In genomic region chrX:45229348-45229747, GRCh38 we compare ENCODE assay signal across 28 cellular contexts.
"Had no signal": no experiment of that assay in that cellular context is flagged by ENCODE, and none has a peak within 500 bp of the region (broad histone marks: within the 10 kb centered on the region; RNA-seq: fewer than 3 reads in every experiment).

No MANE protein-coding gene starts in this region.

- FAIRE-seq: urothelium cell line had no signal

- ATAC-seq: stimulated activated effector memory CD8-positive, alpha-beta T cell treated with anti-CD3 and anti-CD28 coated beads, Interleukin-12 subunit alpha, Interleukin-12 subunit beta, amount 100 ng/mL, for 72 hours; stimulated activated memory B cell treated with anti-CD40 and anti-IgM and Interleukin-4, amounts not matched to agents 10 μg/mL and 1 μg/mL and 100 μg/mL, for 72 hours; stimulated activated naive B cell treated with anti-CD40 and anti-IgM and Interleukin-4, amounts not matched to agents 10 μg/mL and 1 μg/mL and 100 μg/mL, for 72 hours; stimulated activated naive CD8-positive, alpha-beta T cell treated with anti-CD3 and anti-CD28 coated beads, Interleukin-15, amount 100 ng/mL, for 72 hours; stimulated activated naive CD8-positive, alpha-beta T cell treated with anti-CD3 and anti-CD28 coated beads, Interleukin-15, Interleukin-2, amounts not matched to agents 100 U/mL and 50 U/mL, for 24 hours; upper lobe of right lung had no signal

- H3K9me3 ChIP-seq: stomach, suprapubic skin, testis, thoracic aorta, thyroid gland, tibial artery, tibial nerve, transverse colon, upper lobe of left lung, upper lobe of right lung, uterus, vagina had no signal

- H3K27ac ChIP-seq: stomach, suprapubic skin, testis, thoracic aorta, thyroid gland, tibial artery, tibial nerve, transverse colon, upper lobe of left lung, upper lobe of right lung, uterus, vagina had no signal

- H3K27ac Mint-ChIP-seq: stimulated activated effector memory CD8-positive, alpha-beta T cell treated with anti-CD3 and anti-CD28 coated beads, Interleukin-12 subunit alpha, Interleukin-12 subunit beta, amount 100 ng/mL, for 72 hours; stimulated activated memory B cell treated with anti-CD40 and anti-IgM and Interleukin-4, amounts not matched to agents 10 μg/mL and 1 μg/mL and 100 μg/mL, for 72 hours; stimulated activated naive B cell treated with anti-CD40 and anti-IgM and Interleukin-4, amounts not matched to agents 10 μg/mL and 1 μg/mL and 100 μg/mL, for 72 hours; stimulated activated naive CD8-positive, alpha-beta T cell treated with anti-CD3 and anti-CD28 coated beads, Interleukin-15, amount 100 ng/mL, for 72 hours; stimulated activated naive CD8-positive, alpha-beta T cell treated with anti-CD3 and anti-CD28 coated beads, Interleukin-15, Interleukin-2, amounts not matched to agents 100 ng/mL and 50 ng/mL, for 24 hours; type B pancreatic cell had no signal

- H3K4me1 ChIP-seq: stomach, suprapubic skin, testis, thyroid gland, tibial artery, tibial nerve, transverse colon, upper lobe of left lung, upper lobe of right lung, uterus, vagina had no signal

- H3K27me3 ChIP-seq: suprapubic skin, testis, thyroid gland, tibial artery, tibial nerve, transverse colon, upper lobe of left lung, upper lobe of right lung, uterus, vagina had no signal

- DNase-seq: stimulated activated CD4-positive, alpha-beta T cell treated with anti-CD3 and anti-CD28 coated beads, Interleukin-2, amount 100 ng/mL, for 48 hours; stimulated activated CD4-positive, alpha-beta T cell treated with anti-CD3 and anti-CD28 coated beads, Interleukin-4, amount 100 ng/mL, for 1 hour; stimulated activated CD4-positive, alpha-beta T cell treated with anti-CD3 and anti-CD28 coated beads, Interleukin-4, amount 100 ng/mL, for 24 hours; stimulated activated CD4-positive, alpha-beta T cell treated with anti-CD3 and anti-CD28 coated beads, Interleukin-4, amount 100 ng/mL, for 4 hours; stimulated activated CD8-positive, alpha-beta memory T cell treated with anti-CD3 and anti-CD28 coated beads, Interleukin-4, amount 100 ng/mL, for 48 hours; stimulated activated naive B cell treated with anti-CD40 and anti-IgM and Interleukin-4, amounts not matched to agents 10 μg/mL and 1 μg/mL and 100 μg/mL, for 72 hours; stimulated activated naive CD4-positive, alpha-beta T cell; stimulated activated naive CD4-positive, alpha-beta T cell treated with Interleukin-2 at 50 U/mL for 16 hours; stimulated activated naive CD8-positive, alpha-beta T cell treated with anti-CD3 and anti-CD28 coated beads, Interleukin-15, amount 100 ng/mL, for 72 hours; stimulated activated naive CD8-positive, alpha-beta T cell treated with anti-CD3 and anti-CD28 coated beads, Interleukin-15, Interleukin-2, amounts not matched to agents 100 U/mL and 50 U/mL, for 24 hours; stomach; testis; thyroid gland; tibial artery; transverse colon; trophoblast cell; upper lobe of right lung; uterus had no signal

- H3K36me3 Mint-ChIP-seq: stimulated activated effector memory CD8-positive, alpha-beta T cell treated with anti-CD3 and anti-CD28 coated beads, Interleukin-12 subunit alpha, Interleukin-12 subunit beta, amount 100 ng/mL, for 72 hours; stimulated activated memory B cell treated with anti-CD40 and anti-IgM and Interleukin-4, amounts not matched to agents 10 μg/mL and 1 μg/mL and 100 μg/mL, for 72 hours; type B pancreatic cell had no signal

- H3K36me3 ChIP-seq: stomach, suprapubic skin, thoracic aorta, thyroid gland, tibial artery, tibial nerve, transverse colon, upper lobe of left lung, upper lobe of right lung, uterus, vagina had no signal

- H3K4me3 Mint-ChIP-seq: stimulated activated effector memory CD8-positive, alpha-beta T cell treated with anti-CD3 and anti-CD28 coated beads, Interleukin-12 subunit alpha, Interleukin-12 subunit beta, amount 100 ng/mL, for 72 hours; stimulated activated memory B cell treated with anti-CD40 and anti-IgM and Interleukin-4, amounts not matched to agents 10 μg/mL and 1 μg/mL and 100 μg/mL, for 72 hours; stimulated activated naive B cell treated with anti-CD40 and anti-IgM and Interleukin-4, amounts not matched to agents 10 μg/mL and 1 μg/mL and 100 μg/mL, for 72 hours; stimulated activated naive CD8-positive, alpha-beta T cell treated with anti-CD3 and anti-CD28 coated beads, Interleukin-15, amount 100 ng/mL, for 72 hours; stimulated activated naive CD8-positive, alpha-beta T cell treated with anti-CD3 and anti-CD28 coated beads, Interleukin-15, Interleukin-2, amounts not matched to agents 100 ng/mL and 50 ng/mL, for 24 hours; type B pancreatic cell had no signal

- H3K4me3 ChIP-seq: stomach, suprapubic skin, testis, thoracic aorta, thyroid gland, tibial artery, tibial nerve, transverse colon, upper lobe of left lung, upper lobe of right lung, uterus, vagina had no signal

- H3K9me3 Mint-ChIP-seq: type B pancreatic cell had no signal

- H3K27me3 Mint-ChIP-seq: stimulated activated memory B cell treated with anti-CD40 and anti-IgM and Interleukin-4, amounts not matched to agents 10 μg/mL and 1 μg/mL and 100 μg/mL, for 72 hours; stimulated activated naive CD8-positive, alpha-beta T cell treated with anti-CD3 and anti-CD28 coated beads, Interleukin-15, amount 100 ng/mL, for 72 hours; stimulated activated naive CD8-positive, alpha-beta T cell treated with anti-CD3 and anti-CD28 coated beads, Interleukin-15, Interleukin-2, amounts not matched to agents 100 ng/mL and 50 ng/mL, for 24 hours; type B pancreatic cell had no signal
